In the genomic region with DNA sequence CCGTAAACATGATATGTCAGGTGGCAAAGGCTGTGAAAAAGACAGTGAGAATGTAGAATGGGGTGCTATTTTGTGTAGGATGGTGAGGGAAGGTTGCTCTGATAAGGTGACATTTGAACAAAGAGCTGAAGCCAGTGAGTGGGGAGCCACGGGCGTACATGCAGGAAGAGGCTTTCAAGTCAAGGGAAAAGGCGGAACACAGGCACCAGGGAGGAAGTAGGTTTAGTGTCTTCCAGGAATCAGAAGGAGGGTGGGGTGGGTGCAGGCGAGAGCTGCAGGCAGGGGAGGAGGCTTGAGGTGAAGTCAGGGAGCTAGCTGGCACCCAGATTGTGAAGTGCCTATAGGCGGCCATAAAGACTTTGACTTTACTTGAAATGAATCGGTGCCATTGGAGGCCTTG, we compare ENCODE assay signal across 23 cellular contexts.
"Had no signal": no experiment of that assay in that cellular context is flagged by ENCODE, and none has a peak within 500 bp of the region (broad histone marks: within the 10 kb centered on the region; RNA-seq: fewer than 3 reads in every experiment).

No MANE protein-coding gene starts in this region.

- H3K4me1 ChIP-seq: SJSA1 had no signal

- H3K27ac ChIP-seq: HL-60, SJSA1, SK-N-MC had no signal

- H3K4me3 ChIP-seq: SJSA1, SK-N-MC had no signal

- FAIRE-seq: HTR-8/SVneo, RCC 7860 had no signal

- H3K27me3 ChIP-seq: SJSA1 had no signal

- DNase-seq: Karpas-422, KG1, MM.1S, NCI-H1092 treated with DMSO at 0.1 percent for 48 hours, NCI-H1436, NCI-H187, NCI-H2029, NCI-H2081 treated with DMSO at 0.1 percent for 48 hours, NCI-H2171, NCI-H226, NCI-H446, NCI-H510A, NCI-H524 treated with DMSO at 0.1 percent for 48 hours, NCI-H69, NCI-H774, Right ventricle myocardium superior, RPMI8226, SIG-M5 had no signal
